23 cellular contexts compared by ENCODE assay signal in genomic region chr4:110878992-110879391, GRCh38.
"Had no signal": no experiment of that assay in that cellular context is flagged by ENCODE, and none has a peak within 500 bp of the region (broad histone marks: within the 10 kb centered on the region; RNA-seq: fewer than 3 reads in every experiment).

No MANE protein-coding gene starts in this region.

- H3K36me3 ChIP-seq: gastroesophageal sphincter, heart left ventricle, lower lobe of right lung, ovary, sigmoid colon, spleen, thoracic aorta, tibial nerve, upper lobe of right lung, uterus had no signal

- H3K9me3 ChIP-seq: gastroesophageal sphincter, heart left ventricle, lower lobe of right lung, ovary, psoas muscle, sigmoid colon, spleen, thoracic aorta, tibial nerve, upper lobe of right lung, uterus had no signal

- H3K4me3 ChIP-seq: gastroesophageal sphincter, heart left ventricle, lower lobe of right lung, ovary, psoas muscle, sigmoid colon, spleen, thoracic aorta, tibial nerve, upper lobe of right lung, uterus had no signal

- H3K4me1 ChIP-seq: gastroesophageal sphincter, heart left ventricle, lower lobe of right lung, sigmoid colon, spleen, tibial nerve, upper lobe of right lung, uterus had no signal

- FAIRE-seq: endometrium, islet of Langerhans had no signal

- DNase-seq: cortex of kidney; effector memory CD8-positive, alpha-beta T cell; foreskin fibroblast; heart left ventricle; hippocampal formation; left ventricle myocardium superior; lower lobe of right lung; natural killer cell; occipital lobe; ovary; posterior cingulate gyrus; psoas muscle; right cardiac atrium; sigmoid colon; spleen; stimulated activated naive B cell treated with anti-CD40 and anti-IgM and Interleukin-4, amounts not matched to agents 10 μg/mL and 1 μg/mL and 100 μg/mL, for 72 hours; upper lobe of right lung; uterus had no signal

- H3K27me3 ChIP-seq: gastroesophageal sphincter, ovary, sigmoid colon, spleen, tibial nerve, upper lobe of right lung, uterus had no signal

- H3K27ac ChIP-seq: gastroesophageal sphincter, heart left ventricle, lower lobe of right lung, ovary, psoas muscle, sigmoid colon, spleen, thoracic aorta, tibial nerve, upper lobe of right lung, uterus had no signal

- ATAC-seq: effector memory CD8-positive, alpha-beta T cell; gastroesophageal sphincter; heart left ventricle; left ventricle myocardium superior; lower lobe of right lung; natural killer cell; right cardiac atrium; stimulated activated naive B cell treated with anti-CD40 and anti-IgM and Interleukin-4, amounts not matched to agents 10 μg/mL and 1 μg/mL and 100 μg/mL, for 72 hours; upper lobe of right lung had no signal
